ENCODE assay signal across 8 cellular contexts in genomic region chr4:182470215-182470614, GRCh38.
"Had no signal": no experiment of that assay in that cellular context is flagged by ENCODE, and none has a peak within 500 bp of the region (broad histone marks: within the 10 kb centered on the region; RNA-seq: fewer than 3 reads in every experiment).

No MANE protein-coding gene starts in this region.

- FAIRE-seq: K562 had no signal

- DNase-seq: GOT3, H7, HFFc6, IMR-90 had no signal

- H3K27ac ChIP-seq: HL-60 had no signal

- H3K4me3 ChIP-seq: HAP-1, K562 had no signal

- ATAC-seq: HCT116, K562 had no signal

- H3K9me3 ChIP-seq: HAP-1 had no signal

- H3K36me3 ChIP-seq: HAP-1 had no signal
